ENCODE assay signal across 20 cellular contexts in genomic region chr10:61279400-61279799, GRCh38.
DNase-seq lines count a peak whose midpoint lies in the region; ATAC-seq and TF ChIP-seq lines count a peak whose summit lies in the region.
"Had no signal": no experiment of that assay in that cellular context is flagged by ENCODE, and none has a peak within 500 bp of the region (broad histone marks: within the 10 kb centered on the region; RNA-seq: fewer than 3 reads in every experiment).

No MANE protein-coding gene starts in this region.

- TF ChIP-seq POLR2A in uterus (IDR thresholded peaks at IDR 0.05), result no peak

- no peak overlapping the region for H3K27ac Mint-ChIP-seq in activated naive CD4-positive, alpha-beta T cell treated with anti-CD3 and anti-CD28 coated beads, Interleukin-2, amount 50 U/mL, for 72 hours
- H3K27ac Mint-ChIP-seq: activated CD8-positive, alpha-beta memory T cell treated with anti-CD3 and anti-CD28 coated beads, Interleukin-2, amount 10 ng/mL, durations not matched to agents 7 days and 5 days; T-helper 17 cell had no signal

- no peak overlapping the region for H3K4me3 ChIP-seq in uterus
- H3K4me3 ChIP-seq: heart left ventricle, thyroid gland had no signal

- DNase-seq in uterus (no peak), cardiac septum (ENCODE audit: low spot score) (no peak), HK-2 (ENCODE audit: unreplicated experiment) (no peak)
- no peak for DNase-seq in activated naive CD4-positive, alpha-beta T cell treated with anti-CD3 and anti-CD28 coated beads, Interleukin-2, amount 50 U/mL, for 72 hours (ENCODE audit: low spot score in 2 of 2)
- DNase-seq: activated CD8-positive, alpha-beta memory T cell treated with anti-CD3 and anti-CD28 coated beads, Interleukin-2, amount 10 ng/mL, durations not matched to agents 7 days and 5 days; activated naive CD4-positive, alpha-beta T cell; GOT3; heart left ventricle; IMR-90; kidney; NCI-H2171 treated with DMSO at 0.1 percent for 48 hours; NK-92 treated with Interleukin-12 subunit alpha and Interleukin-12 subunit beta, amount 100 ng/mL, for 24 hours; stimulated activated CD4-positive, alpha-beta T cell treated with anti-CD3 and anti-CD28 coated beads, Interleukin-4, amount 100 ng/mL, for 24 hours; T-helper 17 cell; thyroid gland had no signal

- peak; percentile 85 for ATAC-seq in GM18520 (IDR thresholded peaks at IDR 0.05; ENCODE audit: unreplicated experiment)
- peak; percentile 64 for ATAC-seq in GM21367 (IDR thresholded peaks at IDR 0.05; ENCODE audit: unreplicated experiment)
- peak; percentile 93 for ATAC-seq in HG02943 (IDR thresholded peaks at IDR 0.05; ENCODE audit: low read depth, unreplicated experiment)
- ATAC-seq in HG03565 (IDR thresholded peaks at IDR 0.05; ENCODE audit: unreplicated experiment), result peak; percentile 59
- no peak for ATAC-seq in activated naive CD4-positive, alpha-beta T cell treated with anti-CD3 and anti-CD28 coated beads, Interleukin-2, amount 50 U/mL, for 72 hours
- ATAC-seq: activated CD4-positive, CD25-positive, alpha-beta regulatory T cell treated with anti-CD3 and anti-CD28 coated beads, Interleukin-2, amount 50 U/mL, for 24 hours; activated CD8-positive, alpha-beta memory T cell treated with anti-CD3 and anti-CD28 coated beads, Interleukin-2, amount 10 ng/mL, durations not matched to agents 7 days and 5 days; heart left ventricle; T-helper 17 cell had no signal

- H3K36me3 ChIP-seq in uterus, result no peaks in the 10 kb centered on the region
- H3K36me3 ChIP-seq: heart left ventricle, thyroid gland had no signal

- no peaks in the 10 kb centered on the region for H3K36me3 Mint-ChIP-seq in activated naive CD4-positive, alpha-beta T cell treated with anti-CD3 and anti-CD28 coated beads, Interleukin-2, amount 50 U/mL, for 72 hours
- H3K36me3 Mint-ChIP-seq: activated CD8-positive, alpha-beta memory T cell treated with anti-CD3 and anti-CD28 coated beads, Interleukin-2, amount 10 ng/mL, durations not matched to agents 7 days and 5 days had no signal

- TF ChIP-seq CTCF in uterus (IDR thresholded peaks at IDR 0.05), result no peak

- no peaks in the 10 kb centered on the region for H3K27me3 ChIP-seq in uterus
- H3K27me3 ChIP-seq: heart left ventricle, thyroid gland had no signal

- no peaks in the 10 kb centered on the region for H3K9me3 Mint-ChIP-seq in activated naive CD4-positive, alpha-beta T cell treated with anti-CD3 and anti-CD28 coated beads, Interleukin-2, amount 50 U/mL, for 72 hours

- intact Hi-C loops in uterus (cut with DNase I; ENCODE audit: low total_unique reads), result no loop called here
- intact Hi-C loops in cardiac septum (cut with DNase I), result no loop called here

- H3K27ac ChIP-seq in uterus, result no peak overlapping the region
- H3K27ac ChIP-seq: heart left ventricle, thyroid gland had no signal

- no peaks in the 10 kb centered on the region for H3K4me1 ChIP-seq in uterus
- H3K4me1 ChIP-seq: thyroid gland had no signal

- H3K9me3 ChIP-seq in uterus, result no peaks in the 10 kb centered on the region
- H3K9me3 ChIP-seq: heart left ventricle, thyroid gland had no signal

Comparison
In these comparisons a context has a peak if more than half of its experiments do, and no peak if none do; other contexts are left out.
1. ATAC-seq: peak in GM18520 (single experiment), GM21367 (single experiment), HG02943 (single experiment) and HG03565 (single experiment); none in activated naive CD4-positive, alpha-beta T cell treated with anti-CD3 and anti-CD28 coated beads, Interleukin-2, amount 50 U/mL, for 72 hours (0 of 2).